Comparison of ENCODE assay signal across 7 cellular contexts in the genomic region with DNA sequence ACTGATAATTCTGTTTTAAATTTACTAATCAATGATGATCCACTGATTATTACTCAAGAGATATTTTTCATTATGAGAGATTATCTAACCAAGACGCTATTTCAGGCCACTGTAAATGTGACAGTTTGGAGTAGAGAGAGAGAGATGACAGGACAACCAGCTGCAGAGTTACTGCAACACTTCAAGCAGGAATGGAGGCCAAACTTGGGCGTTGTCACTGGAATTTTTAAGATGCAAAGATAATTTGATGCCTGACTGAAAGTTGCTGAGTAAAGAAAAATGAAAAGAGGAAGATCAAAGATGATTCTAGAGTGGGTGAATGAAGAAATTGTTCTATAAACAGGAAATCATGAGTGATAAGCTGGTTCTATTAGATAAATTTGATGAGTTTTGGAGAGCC.
"Had no signal": no experiment of that assay in that cellular context is flagged by ENCODE, and none has a peak within 500 bp of the region (broad histone marks: within the 10 kb centered on the region; RNA-seq: fewer than 3 reads in every experiment).

No MANE protein-coding gene starts in this region.

- H3K36me3 ChIP-seq: HAP-1 had no signal

- ATAC-seq: HCT116 had no signal

- H3K9me3 ChIP-seq: HAP-1 had no signal

- DNase-seq: GM23248, GOT3, H7, HFFc6, IMR-90 had no signal

- H3K4me1 ChIP-seq: HAP-1 had no signal

- H3K27ac ChIP-seq: GM23248 had no signal

- H3K4me3 ChIP-seq: GM23248, HAP-1 had no signal

- H3K9ac ChIP-seq: GM23248 had no signal

- H2AFZ ChIP-seq: GM23248 had no signal
